In genomic region chr11:82960779-82961143, GRCh38 we compare ENCODE assay signal across 10 cellular contexts. TPM values are rescaled to one million over a fixed set of nuclear protein-coding genes. Genes with fewer than 3 reads are reported as not detected.
DNase-seq lines count a peak whose midpoint lies in the region; ATAC-seq, FAIRE-seq and TF ChIP-seq lines count a peak whose summit lies in the region.
"Had no signal": no experiment of that assay in that cellular context is flagged by ENCODE, and none has a peak within 500 bp of the region (broad histone marks: within the 10 kb centered on the region; RNA-seq: fewer than 3 reads in every experiment).

No MANE protein-coding gene starts in this region.

- no TSS peak for BruUV-seq in HepG2 (replicated peaks; lab: Mats Ljungman, UMichigan)

- TF ChIP-seq EP300 in HepG2 (IDR thresholded peaks at IDR 0.05; ENCODE audit: low read depth in 2 of 2, low read length in 2 of 2) (no peak), HepG2 (CRISPR knock-in tag; IDR thresholded peaks at IDR 0.05; ENCODE audit: borderline replicate concordance) (no peak)

- peak overlapping the region; percentile 81 for H3K27ac ChIP-seq in CD4-positive, alpha-beta T cell (ENCODE audit: low read depth, low read length)
- H3K27ac ChIP-seq in HepG2 (ENCODE audit: extremely low read length, insufficient read depth, low read length): no peak overlapping the region
- H3K27ac ChIP-seq: coronary artery had no signal

- peaks cover 10% of the 10 kb centered on the region for H3K4me1 ChIP-seq in HepG2 (ENCODE audit: insufficient read depth, low read length)

- H3K36me3 Mint-ChIP-seq in CD4-positive, alpha-beta T cell (ENCODE audit: low read depth): peaks cover 32% of the 10 kb centered on the region
- peaks cover 3% of the 10 kb centered on the region for H3K36me3 Mint-ChIP-seq in activated B cell treated with CpG ODN at 0.5 μM for 24 hours (ENCODE audit: low read depth)

- no peak overlapping the region for H3K4me2 ChIP-seq in HepG2 (ENCODE audit: low read depth, low read length)

- peak in 1 of 10 experiments; percentile 11 for DNase-seq in CD4-positive, alpha-beta T cell
- DNase-seq in activated B cell treated with CpG ODN at 0.5 μM for 24 hours: no peak
- no peak for DNase-seq in inferior parietal cortex (ENCODE audit: extremely low spot score)
- no peak for DNase-seq in DMS 273 treated with DMSO at 0.1 percent for 48 hours (lab: John Stamatoyannopoulos, UW)
- no peak for DNase-seq in HepG2 (ENCODE audit: low spot score)
- DNase-seq: stimulated activated naive CD4-positive, alpha-beta T cell treated with Interleukin-2 at 50 U/mL for 16 hours had no signal

- no peak for TF ChIP-seq RAD21 in HepG2 (CRISPR knock-in tag; IDR thresholded peaks at IDR 0.05)

- ATAC-seq in CD4-positive, alpha-beta T cell (ENCODE audit: poor library complexity): peak; percentile 6
- ATAC-seq in GM19023 (IDR thresholded peaks at IDR 0.05; ENCODE audit: unreplicated experiment): peak; percentile 24
- peak; percentile 14 for ATAC-seq in HG03097 (IDR thresholded peaks at IDR 0.05; ENCODE audit: low FRiP score, unreplicated experiment)
- ATAC-seq in activated B cell treated with CpG ODN at 0.5 μM for 24 hours (ENCODE audit: low read depth): no peak
- ATAC-seq in HG02571 (IDR thresholded peaks at IDR 0.05; ENCODE audit: unreplicated experiment): no peak
- no peak for ATAC-seq in HepG2

- H2AFZ ChIP-seq in HepG2 (ENCODE audit: low read length): no peak overlapping the region

- peaks cover 8% of the 10 kb centered on the region for H3K9me3 Mint-ChIP-seq in CD4-positive, alpha-beta T cell
- H3K9me3 Mint-ChIP-seq in activated B cell treated with CpG ODN at 0.5 μM for 24 hours: no peaks in the 10 kb centered on the region

- in situ Hi-C loops in HepG2 (cut with HindIII; ENCODE audit: extremely low pct_ligation_motif_present, low pct_unique_long_range_greater_than_20kb): no loop called here

- H3K36me3 ChIP-seq in HepG2 (replicated peaks in 1 of 2; ENCODE audit: control insufficient read depth in 1 of 2, insufficient read depth in 2 of 2, low read length in 2 of 2): no peaks in the 10 kb centered on the region

- H3K4me3 Mint-ChIP-seq in CD4-positive, alpha-beta T cell: peak overlapping the region; percentile 69
- peak overlapping the region; percentile 46 for H3K4me3 Mint-ChIP-seq in activated B cell treated with CpG ODN at 0.5 μM for 24 hours

- H3K27me3 ChIP-seq in CD4-positive, alpha-beta T cell (ENCODE audit: control insufficient read depth, insufficient read depth, low read length): no peaks in the 10 kb centered on the region
- no peaks in the 10 kb centered on the region for H3K27me3 ChIP-seq in HepG2 (ENCODE audit: control insufficient read depth in 1 of 2, insufficient read depth in 2 of 2, low read length in 2 of 2)

- intact Hi-C loops in CD4-positive, alpha-beta T cell (cut with DNase I, micrococcal nuclease): loop anchor here in 1 of 2 experiments (1.0 to 2.0 kb wide), 5 partner anchors 11 to 111 kb away; partner anchors contain the start of genes DDIAS, PRCP and RAB30
- intact Hi-C loops in activated B cell treated with CpG ODN at 0.5 μM for 24 hours (cut with micrococcal nuclease): loop anchor here (1.0 to 2.0 kb wide), 3 partner anchors 9 to 30 kb away; no protein-coding TSS in a partner anchor
- intact Hi-C loops in HepG2 (cut with micrococcal nuclease; ENCODE audit: unreplicated experiment): no loop called here

- no peaks in the 10 kb centered on the region for H3K27me3 Mint-ChIP-seq in CD4-positive, alpha-beta T cell
- H3K27me3 Mint-ChIP-seq in activated B cell treated with CpG ODN at 0.5 μM for 24 hours: no peaks in the 10 kb centered on the region

- H3K9me3 ChIP-seq in CD4-positive, alpha-beta T cell (ENCODE audit: control insufficient read depth, low read length): no peaks in the 10 kb centered on the region
- no peaks in the 10 kb centered on the region for H3K9me3 ChIP-seq in HepG2 (ENCODE audit: low read length)

- WGBS in HepG2 (ENCODE audit: low lambda C conversion rate): 77% methylated on average over 2 of the region's 2 CpGs

- no peak for TF ChIP-seq POLR2A in HepG2 (IDR thresholded peaks at IDR 0.05; ENCODE audit: insufficient read depth in 1 of 2, low read depth in 2 of 2, low read length in 2 of 2)

- no peak overlapping the region for H3K9ac ChIP-seq in HepG2 (ENCODE audit: insufficient read depth, low read depth, low read length)

- H4K20me1 ChIP-seq in HepG2 (ENCODE audit: insufficient read depth, low read length): no peaks in the 10 kb centered on the region

- no peak for FAIRE-seq in HepG2 (lab: Jason Lieb, UNC)

- peak overlapping the region; percentile 97 for H3K27ac Mint-ChIP-seq in CD4-positive, alpha-beta T cell
- H3K27ac Mint-ChIP-seq in activated B cell treated with CpG ODN at 0.5 μM for 24 hours: peak overlapping the region; percentile 87

- H3K4me1 Mint-ChIP-seq in CD4-positive, alpha-beta T cell (ENCODE audit: low read depth): peaks cover 88% of the 10 kb centered on the region
- H3K4me1 Mint-ChIP-seq in activated B cell treated with CpG ODN at 0.5 μM for 24 hours: peaks cover 62% of the 10 kb centered on the region

- CTCF ChIA-PET in CD4-positive, alpha-beta T cell (lab: Charles Lee): interaction anchor here (0.8 to 1.5 kb wide), 7 partner anchors 11 to 289 kb away, joined by 3 to 7 read pairs (median 3); no protein-coding TSS in a partner anchor
- CTCF ChIA-PET in activated B cell treated with CpG ODN at 0.5 μM for 24 hours (lab: Charles Lee) (no interaction called here), HepG2 (lab: Yijun Ruan, JAX; ENCODE audit: low intra/inter-chr PET ratio, low total read pairs) (no interaction called here)

- H3K4me3 ChIP-seq in HepG2 (replicated peaks in 1 of 3; ENCODE audit: insufficient read depth in 1 of 3, low read depth in 2 of 3, low read length in 3 of 3): no peak overlapping the region
- H3K4me3 ChIP-seq: coronary artery had no signal

- no peak for TF ChIP-seq CTCF in CD4-positive, alpha-beta T cell (IDR thresholded peaks at IDR 0.05)
- TF ChIP-seq CTCF in activated B cell treated with CpG ODN at 0.5 μM for 24 hours (IDR thresholded peaks at IDR 0.05) (no peak), HepG2 (CRISPR knock-in tag; IDR thresholded peaks at IDR 0.05) (no peak)

- POLR2A ChIA-PET in CD4-positive, alpha-beta T cell (lab: Charles Lee): interaction anchor here (0.9 to 4.8 kb wide), 31 partner anchors 9 to 325 kb away, joined by 3 to 50 read pairs (median 5); partner anchors contain the start of genes ANKRD42, CCDC90B, DDIAS and PCF11
- POLR2A ChIA-PET in activated B cell treated with CpG ODN at 0.5 μM for 24 hours (lab: Charles Lee) (interaction anchor here (0.8 to 1.8 kb wide), 3 partner anchors 102 to 233 kb away, joined by 4 to 6 read pairs (median 4); partner anchors contain the start of gene ANKRD42), HepG2 (lab: Yijun Ruan, JAX) (interaction anchor here (1.4 kb wide), 1 partner anchor 47 kb away, joined by 4 read pairs; no protein-coding TSS in a partner anchor)

- H3K79me2 ChIP-seq in HepG2 (ENCODE audit: insufficient read depth, low read length): no peaks in the 10 kb centered on the region

TF ChIP-seq in HepG2, 621 proteins besides CTCF, POLR2A, EP300 and RAD21 (continues in another document):
- TF ChIP-seq KAT7 (CRISPR knock-in tag; IDR thresholded peaks at IDR 0.05; ENCODE audit: borderline replicate concordance) (no peak), TEAD3 (CRISPR knock-in tag; optimal IDR thresholded peaks at IDR 0.05; ENCODE audit: borderline replicate concordance) (no peak), ZMAT3 (CRISPR knock-in tag; conservative IDR thresholded peaks at IDR 0.05) (no peak), SP1 (IDR thresholded peaks at IDR 0.05) (no peak), SP1 (CRISPR knock-in tag; IDR thresholded peaks at IDR 0.05) (no peak), SMAD3 (CRISPR knock-in tag; IDR thresholded peaks at IDR 0.05) (no peak), U2AF2 (IDR thresholded peaks at IDR 0.05; ENCODE audit: low read depth, low read length) (no peak), ZNF563 (CRISPR knock-in tag; IDR thresholded peaks at IDR 0.05) (no peak), ZNF839 (CRISPR knock-in tag; IDR thresholded peaks at IDR 0.05; ENCODE audit: borderline replicate concordance) (no peak), TOPORS (CRISPR knock-in tag; IDR thresholded peaks at IDR 0.05) (no peak), ZNF570 (CRISPR knock-in tag; IDR thresholded peaks at IDR 0.05; ENCODE audit: borderline replicate concordance) (no peak)

RNA-seq across cellular contexts. Expression of gene DDIAS, which starts 59.2 kb away (rescaled TPM):
- under 1 TPM; 0.59 to 0.85 TPM for total RNA-seq in CD4-positive, alpha-beta T cell
- 4.4 and 4.7 TPM in 2 replicates for total RNA-seq in activated B cell treated with CpG ODN at 0.5 μM for 24 hours
- 13.0 and 23.5 TPM in 2 replicates for total RNA-seq in HepG2 (2016; rRNA removed; fragmentation: Illumina TruSeq; extraction: Trizol)
- 4.5 and 6.3 TPM in 2 replicates for total RNA-seq in HepG2 (2016; cell fraction: cytosol; rRNA removed; fragmentation: Illumina TruSeq; extraction: Trizol; ENCODE audit: low read depth)
- total RNA-seq in HepG2 (2016; cell fraction: insoluble cytoplasmic fraction; rRNA removed; fragmentation: Illumina TruSeq; extraction: Trizol): 12.6 and 21.3 TPM in 2 replicates
- total RNA-seq in HepG2 (2016; cell fraction: membrane; rRNA removed; fragmentation: Illumina TruSeq; extraction: Trizol): 9.5 and 11.4 TPM in 2 replicates
- 9.5 and 11.1 TPM in 2 replicates for total RNA-seq in HepG2 (2016; cell fraction: nucleus; rRNA removed; fragmentation: Illumina TruSeq; extraction: Trizol)
- polyA plus RNA-seq in HepG2 (2011; rRNA removed): 2.2 and 3.5 TPM in 2 replicates
- polyA plus RNA-seq in HepG2 (2011; cell fraction: cytosol; rRNA removed): 1.6 and 2.0 TPM in 2 replicates
- polyA plus RNA-seq in HepG2 (2011; cell fraction: nucleus; rRNA removed): 1.0 and 1.6 TPM in 2 replicates
- 1.7 and 5.3 TPM in 2 replicates for polyA plus RNA-seq in HepG2 (2012)
- 0.66 and 0.94 TPM in 2 replicates for polyA plus RNA-seq in HepG2 (2016; cell fraction: cytosol; fragmentation: Illumina TruSeq; extraction: Trizol; ENCODE audit: low read depth)
- 13.7 and 16.2 TPM in 2 replicates for polyA plus RNA-seq in HepG2 (2016; cell fraction: insoluble cytoplasmic fraction; fragmentation: Illumina TruSeq; extraction: Trizol; ENCODE audit: low read depth)
- polyA plus RNA-seq in HepG2 (2016; cell fraction: membrane; fragmentation: Illumina TruSeq; extraction: Trizol; ENCODE audit: low read depth): 2.6 and 3.1 TPM in 2 replicates
- 11.7 and 12.4 TPM in 2 replicates for polyA plus RNA-seq in HepG2 (2016; cell fraction: nucleus; fragmentation: Illumina TruSeq; extraction: Trizol; ENCODE audit: insufficient read depth, low read depth)
- polyA minus RNA-seq in HepG2 (2011; rRNA and poly(A)+ RNA removed; ENCODE audit: low replicate concordance): 10.5 and 39.5 TPM in 2 replicates
- polyA minus RNA-seq in HepG2 (2011; cell fraction: cytosol; rRNA and poly(A)+ RNA removed): 1.9 and 3.3 TPM in 2 replicates
- 2.1 and 3.9 TPM in 2 replicates for polyA minus RNA-seq in HepG2 (2011; cell fraction: nucleus; rRNA and poly(A)+ RNA removed)

Comparison
In these comparisons a context has a peak if more than half of its experiments do, and no peak if none do; other contexts are left out.
1. ATAC-seq: peak in CD4-positive, alpha-beta T cell (single experiment), GM19023 (single experiment) and HG03097 (single experiment); none in activated B cell treated with CpG ODN at 0.5 μM for 24 hours (single experiment), HG02571 (single experiment) and HepG2 (single experiment).